Comparison of ENCODE assay signal across 8 cellular contexts in genomic region chrX:53321216-53321942, GRCh38. TPM values are rescaled to one million over a fixed set of nuclear protein-coding genes. Genes with fewer than 3 reads are reported as not detected.
DNase-seq lines count a peak whose midpoint lies in the region; ATAC-seq lines count a peak whose summit lies in the region.

No MANE protein-coding gene starts in this region.

- peaks cover 37% of the 10 kb centered on the region for H3K27me3 ChIP-seq in iPS-18a (ENCODE audit: control insufficient read depth, insufficient read depth, low read length)

- CTCF ChIA-PET in activated CD4-positive, alpha-beta T cell treated with anti-CD3 and anti-CD28 coated beads for 36 hours (lab: Charles Lee), result interaction anchor here (1.1 to 5.3 kb wide), 3 partner anchors 10 to 124 kb away, joined by 4 to 52 read pairs (median 5); no protein-coding TSS in a partner anchor

- H3K4me1 ChIP-seq in iPS-18a (ENCODE audit: control insufficient read depth, low read depth, low read length), result peaks cover 12% of the 10 kb centered on the region

- H3K36me3 Mint-ChIP-seq in activated CD4-positive, alpha-beta T cell treated with anti-CD3 and anti-CD28 coated beads for 36 hours (ENCODE audit: low read depth), result no peaks in the 10 kb centered on the region
- no peaks in the 10 kb centered on the region for H3K36me3 Mint-ChIP-seq in activated naive CD8-positive, alpha-beta T cell treated with anti-CD3 and anti-CD28 coated beads, Interleukin-2, amount 10 ng/mL, durations not matched to agents 7 days and 5 days
- H3K36me3 Mint-ChIP-seq in stimulated activated memory B cell treated with anti-CD40 and anti-IgM and Interleukin-4, amounts not matched to agents 10 μg/mL and 1 μg/mL and 100 μg/mL, for 72 hours, result no peaks in the 10 kb centered on the region

- ATAC-seq in activated CD4-positive, alpha-beta T cell treated with anti-CD3 and anti-CD28 coated beads for 36 hours, result no peak
- ATAC-seq in activated naive CD8-positive, alpha-beta T cell treated with anti-CD3 and anti-CD28 coated beads, Interleukin-2, amount 10 ng/mL, durations not matched to agents 7 days and 5 days (ENCODE audit: low read depth), result peak; percentile 34
- peak; percentile 64 for ATAC-seq in stimulated activated memory B cell treated with anti-CD40 and anti-IgM and Interleukin-4, amounts not matched to agents 10 μg/mL and 1 μg/mL and 100 μg/mL, for 72 hours
- ATAC-seq in HG03565 (IDR thresholded peaks at IDR 0.05; ENCODE audit: unreplicated experiment), result no peak

- no peak overlapping the region for H3K27ac ChIP-seq in iPS-18a (ENCODE audit: low read length)

- no peaks in the 10 kb centered on the region for H3K9me3 Mint-ChIP-seq in activated CD4-positive, alpha-beta T cell treated with anti-CD3 and anti-CD28 coated beads for 36 hours (ENCODE audit: low read depth)
- H3K9me3 Mint-ChIP-seq in activated naive CD8-positive, alpha-beta T cell treated with anti-CD3 and anti-CD28 coated beads, Interleukin-2, amount 10 ng/mL, durations not matched to agents 7 days and 5 days, result no peaks in the 10 kb centered on the region
- no peaks in the 10 kb centered on the region for H3K9me3 Mint-ChIP-seq in stimulated activated memory B cell treated with anti-CD40 and anti-IgM and Interleukin-4, amounts not matched to agents 10 μg/mL and 1 μg/mL and 100 μg/mL, for 72 hours

- H3K4me3 Mint-ChIP-seq in activated CD4-positive, alpha-beta T cell treated with anti-CD3 and anti-CD28 coated beads for 36 hours, result peak overlapping the region; percentile 45
- peak overlapping the region; percentile 8 for H3K4me3 Mint-ChIP-seq in activated naive CD8-positive, alpha-beta T cell treated with anti-CD3 and anti-CD28 coated beads, Interleukin-2, amount 10 ng/mL, durations not matched to agents 7 days and 5 days
- H3K4me3 Mint-ChIP-seq in stimulated activated memory B cell treated with anti-CD40 and anti-IgM and Interleukin-4, amounts not matched to agents 10 μg/mL and 1 μg/mL and 100 μg/mL, for 72 hours, result peak overlapping the region; percentile 70

- no peak overlapping the region for H3K27ac Mint-ChIP-seq in activated CD4-positive, alpha-beta T cell treated with anti-CD3 and anti-CD28 coated beads for 36 hours
- H3K27ac Mint-ChIP-seq in activated naive CD8-positive, alpha-beta T cell treated with anti-CD3 and anti-CD28 coated beads, Interleukin-2, amount 10 ng/mL, durations not matched to agents 7 days and 5 days, result no peak overlapping the region
- H3K27ac Mint-ChIP-seq in stimulated activated memory B cell treated with anti-CD40 and anti-IgM and Interleukin-4, amounts not matched to agents 10 μg/mL and 1 μg/mL and 100 μg/mL, for 72 hours, result peak overlapping the region; percentile 59

- peaks cover 42% of the 10 kb centered on the region for H3K27me3 Mint-ChIP-seq in activated CD4-positive, alpha-beta T cell treated with anti-CD3 and anti-CD28 coated beads for 36 hours
- H3K27me3 Mint-ChIP-seq in activated naive CD8-positive, alpha-beta T cell treated with anti-CD3 and anti-CD28 coated beads, Interleukin-2, amount 10 ng/mL, durations not matched to agents 7 days and 5 days, result peaks cover 61% of the 10 kb centered on the region
- H3K27me3 Mint-ChIP-seq in stimulated activated memory B cell treated with anti-CD40 and anti-IgM and Interleukin-4, amounts not matched to agents 10 μg/mL and 1 μg/mL and 100 μg/mL, for 72 hours, result peaks cover 62% of the 10 kb centered on the region

- no peak overlapping the region for H3K9ac ChIP-seq in iPS-18a (ENCODE audit: low read length)

- intact Hi-C loops in activated CD4-positive, alpha-beta T cell treated with anti-CD3 and anti-CD28 coated beads for 36 hours (cut with DNase I, micrococcal nuclease), result no loop called here

- H3K4me3 ChIP-seq in iPS-18a (ENCODE audit: low read length), result peak overlapping the region; percentile 55

- H3K9me3 ChIP-seq in iPS-18a (ENCODE audit: control insufficient read depth, low read depth, low read length), result peaks cover 1% of the 10 kb centered on the region

- peak; percentile 26 for DNase-seq in activated CD4-positive, alpha-beta T cell treated with anti-CD3 and anti-CD28 coated beads for 36 hours
- DNase-seq in activated CD4-positive, alpha-beta T cell treated with anti-CD3 and anti-CD28 coated beads for 1 hour, result no peak
- DNase-seq in activated naive CD8-positive, alpha-beta T cell treated with anti-CD3 and anti-CD28 coated beads, Interleukin-2, amount 10 ng/mL, durations not matched to agents 7 days and 5 days, result no peak
- DNase-seq in GDM1 (lab: John Stamatoyannopoulos, UW), result no peak
- DNase-seq in foreskin melanocyte, result no peak

- POLR2A ChIA-PET in activated CD4-positive, alpha-beta T cell treated with anti-CD3 and anti-CD28 coated beads for 36 hours (lab: Charles Lee), result interaction anchor here (0.6 kb wide), 1 partner anchor 971 kb away, joined by 3 read pairs; no protein-coding TSS in a partner anchor
- POLR2A ChIA-PET in activated naive CD8-positive, alpha-beta T cell treated with anti-CD3 and anti-CD28 coated beads, Interleukin-2, amount 10 ng/mL, durations not matched to agents 7 days and 5 days (lab: Charles Lee), result no interaction called here

- no peaks in the 10 kb centered on the region for H3K36me3 ChIP-seq in iPS-18a (ENCODE audit: control insufficient read depth, low read depth, low read length)

- H3K4me1 Mint-ChIP-seq in activated CD4-positive, alpha-beta T cell treated with anti-CD3 and anti-CD28 coated beads for 36 hours, result peaks cover 10% of the 10 kb centered on the region
- H3K4me1 Mint-ChIP-seq in activated naive CD8-positive, alpha-beta T cell treated with anti-CD3 and anti-CD28 coated beads, Interleukin-2, amount 10 ng/mL, durations not matched to agents 7 days and 5 days, result peaks cover 9% of the 10 kb centered on the region
- peaks cover 28% of the 10 kb centered on the region for H3K4me1 Mint-ChIP-seq in stimulated activated memory B cell treated with anti-CD40 and anti-IgM and Interleukin-4, amounts not matched to agents 10 μg/mL and 1 μg/mL and 100 μg/mL, for 72 hours

RNA-seq across cellular contexts. Expression of gene IQSEC2, which starts 40.0 kb away (rescaled TPM):
- total RNA-seq in activated CD4-positive, alpha-beta T cell treated with anti-CD3 and anti-CD28 coated beads for 36 hours, result under 1 TPM; 0.21 TPM
- under 1 TPM; 0.82 to 0.83 TPM for total RNA-seq in activated naive CD8-positive, alpha-beta T cell treated with anti-CD3 and anti-CD28 coated beads, Interleukin-2, amount 10 ng/mL, durations not matched to agents 7 days and 5 days

Comparison
In these comparisons a context has a peak if more than half of its experiments do, and no peak if none do; other contexts are left out.
1. ATAC-seq: peak in activated naive CD8-positive, alpha-beta T cell treated with anti-CD3 and anti-CD28 coated beads, Interleukin-2, amount 10 ng/mL, durations not matched to agents 7 days and 5 days (single experiment) and stimulated activated memory B cell treated with anti-CD40 and anti-IgM and Interleukin-4, amounts not matched to agents 10 μg/mL and 1 μg/mL and 100 μg/mL, for 72 hours (single experiment); none in activated CD4-positive, alpha-beta T cell treated with anti-CD3 and anti-CD28 coated beads for 36 hours (single experiment) and HG03565 (single experiment).
2. H3K4me3 Mint-ChIP-seq: peak in every context shown above with its lines; median percentile 70 in stimulated activated memory B cell treated with anti-CD40 and anti-IgM and Interleukin-4, amounts not matched to agents 10 μg/mL and 1 μg/mL and 100 μg/mL, for 72 hours; 45 in activated CD4-positive, alpha-beta T cell treated with anti-CD3 and anti-CD28 coated beads for 36 hours; 8 in activated naive CD8-positive, alpha-beta T cell treated with anti-CD3 and anti-CD28 coated beads, Interleukin-2, amount 10 ng/mL, durations not matched to agents 7 days and 5 days.